Comparison of ENCODE assay signal across 23 cellular contexts in genomic region chr2:240793313-240794177, GRCh38. TPM values are rescaled to one million over a fixed set of nuclear protein-coding genes. Genes with fewer than 3 reads are reported as not detected.
DNase-seq lines count a peak whose midpoint lies in the region; ATAC-seq and TF ChIP-seq lines count a peak whose summit lies in the region.
"Had no signal": no experiment of that assay in that cellular context is flagged by ENCODE, and none has a peak within 500 bp of the region (broad histone marks: within the 10 kb centered on the region; RNA-seq: fewer than 3 reads in every experiment).

No MANE protein-coding gene starts in this region.

- no peak overlapping the region for H3K27ac Mint-ChIP-seq in activated T-cell treated with anti-CD3 and anti-CD28 coated beads, Interleukin-2, amount 50 U/mL, for 72 hours
- H3K27ac Mint-ChIP-seq: activated CD4-positive, alpha-beta memory T cell treated with anti-CD3 and anti-CD28 coated beads for 36 hours; activated naive CD4-positive, alpha-beta T cell treated with anti-CD3 and anti-CD28 coated beads, Interleukin-2, amount 50 U/mL, for 72 hours had no signal

- no peak for TF ChIP-seq EP300 in ovary (IDR thresholded peaks at IDR 0.05)

- H3K4me1 Mint-ChIP-seq in activated T-cell treated with anti-CD3 and anti-CD28 coated beads, Interleukin-2, amount 50 U/mL, for 72 hours (ENCODE audit: low read depth), result no peaks in the 10 kb centered on the region
- H3K4me1 Mint-ChIP-seq: naive B cell had no signal

- H3K36me3 Mint-ChIP-seq in activated T-cell treated with anti-CD3 and anti-CD28 coated beads, Interleukin-2, amount 50 U/mL, for 72 hours (ENCODE audit: insufficient read depth in 2 of 2), result no peaks in the 10 kb centered on the region
- H3K36me3 Mint-ChIP-seq: activated CD4-positive, alpha-beta memory T cell treated with anti-CD3 and anti-CD28 coated beads for 36 hours; activated naive CD4-positive, alpha-beta T cell treated with anti-CD3 and anti-CD28 coated beads, Interleukin-2, amount 50 U/mL, for 72 hours; naive B cell had no signal

- no peaks in the 10 kb centered on the region for H3K9me3 Mint-ChIP-seq in activated T-cell treated with anti-CD3 and anti-CD28 coated beads, Interleukin-2, amount 50 U/mL, for 72 hours
- H3K9me3 Mint-ChIP-seq: activated CD4-positive, alpha-beta memory T cell treated with anti-CD3 and anti-CD28 coated beads for 36 hours; activated naive CD4-positive, alpha-beta T cell treated with anti-CD3 and anti-CD28 coated beads, Interleukin-2, amount 50 U/mL, for 72 hours; naive B cell had no signal

- H3K27me3 Mint-ChIP-seq in activated T-cell treated with anti-CD3 and anti-CD28 coated beads, Interleukin-2, amount 50 U/mL, for 72 hours (ENCODE audit: low read depth), result peaks cover 7% of the 10 kb centered on the region

- H3K36me3 ChIP-seq in BE2C (peaks cover 5% of the 10 kb centered on the region), ovary (no peaks in the 10 kb centered on the region)
- H3K36me3 ChIP-seq: gastroesophageal sphincter had no signal

- H3K4me3 ChIP-seq in BE2C (ENCODE audit: low read depth, low read length) (no peak overlapping the region), ovary (no peak overlapping the region)
- H3K4me3 ChIP-seq: gastroesophageal sphincter had no signal

- H3K4me1 ChIP-seq in BE2C (no peaks in the 10 kb centered on the region), ovary (ENCODE audit: insufficient read depth) (no peaks in the 10 kb centered on the region)
- H3K4me1 ChIP-seq: gastroesophageal sphincter had no signal

- no peak overlapping the region for H3K4me3 Mint-ChIP-seq in activated T-cell treated with anti-CD3 and anti-CD28 coated beads, Interleukin-2, amount 50 U/mL, for 72 hours
- H3K4me3 Mint-ChIP-seq: activated CD4-positive, alpha-beta memory T cell treated with anti-CD3 and anti-CD28 coated beads for 36 hours had no signal

- H3K27ac ChIP-seq in layer of hippocampus (ENCODE audit: low read depth, low read length) (peak overlapping the region; percentile 42), ovary (no peak overlapping the region)
- H3K27ac ChIP-seq: gastroesophageal sphincter, RWPE1, WERI-Rb-1 had no signal

- H3K9me3 ChIP-seq in BE2C (no peaks in the 10 kb centered on the region), ovary (no peaks in the 10 kb centered on the region)
- H3K9me3 ChIP-seq: gastroesophageal sphincter had no signal

- TF ChIP-seq POLR2A in ovary (IDR thresholded peaks at IDR 0.05), result no peak

- WGBS in ovary, 3 donors, result 88 to 91% (median 89%) methylated on average over 17 to 21 of the region's 21 CpGs

- intact Hi-C loops in ovary (cut with DNase I), result no loop called here

- no peak for ATAC-seq in activated T-cell treated with anti-CD3 and anti-CD28 coated beads, Interleukin-2, amount 50 U/mL, for 72 hours (replicated peaks in 1 of 2)
- ATAC-seq: activated naive CD4-positive, alpha-beta T cell treated with anti-CD3 and anti-CD28 coated beads, Interleukin-2, amount 50 U/mL, for 72 hours; esophagus mucosa; gastroesophageal sphincter had no signal

- H3K27me3 ChIP-seq in BE2C (no peaks in the 10 kb centered on the region), layer of hippocampus (ENCODE audit: control insufficient read depth, insufficient read depth, low read length) (no peaks in the 10 kb centered on the region), ovary (no peaks in the 10 kb centered on the region)

- no peak for TF ChIP-seq CTCF in BE2C (IDR thresholded peaks at IDR 0.05; ENCODE audit: low read depth, low read length)
- no peak for TF ChIP-seq CTCF in ovary (IDR thresholded peaks at IDR 0.05)

- DNase-seq in BE2C (peak; percentile 4), ELF-1 (ENCODE audit: low read depth, low spot score) (peak; percentile 32), ovary (peak in 3 of 5 donors; percentile 7 to 33 (median 21)), DMS153 treated with DMSO at 0.1 percent for 48 hours (lab: John Stamatoyannopoulos, UW; ENCODE audit: unreplicated experiment) (no peak), NCI-H2081 (lab: John Stamatoyannopoulos, UW) (no peak)
- DNase-seq in activated T-cell treated with anti-CD3 and anti-CD28 coated beads, Interleukin-2, amount 50 U/mL, for 72 hours, result no peak
- DNase-seq: activated CD4-positive, alpha-beta memory T cell treated with anti-CD3 and anti-CD28 coated beads for 36 hours; activated T-cell treated with anti-CD3 and anti-CD28 coated beads, Interleukin-2, amount 50 U/mL, for 1 hour; DND-41; effector memory CD4-positive, alpha-beta T cell; islet precursor cell; Karpas-422; mesenchymal stem cell; naive B cell; NCI-H187; stimulated activated CD4-positive, alpha-beta T cell treated with anti-CD3 and anti-CD28 coated beads, Interleukin-2, amount 100 ng/mL, for 48 hours; stimulated activated naive CD4-positive, alpha-beta T cell; WERI-Rb-1 had no signal

RNA-seq across cellular contexts. Expression of gene KIF1A, which starts 26.5 kb away (rescaled TPM):
- polyA plus RNA-seq in BE2C (2012; ENCODE audit: insufficient read depth, insufficient read length, low read depth), result 158 TPM
- 1 to 10 TPM in 6 of 7 donors, under 1 TPM in 1; 0.48 to 4.4 (median 1.7) TPM for total RNA-seq in ovary
- under 1 TPM; 0.85 to 0.93 TPM for polyA plus RNA-seq in ovary
- total RNA-seq in activated T-cell treated with anti-CD3 and anti-CD28 coated beads, Interleukin-2, amount 50 U/mL, for 72 hours, result 10 to 100 TPM; 28.8 to 30.1 TPM

Comparison
In these comparisons a context has a peak if more than half of its experiments do, and no peak if none do; other contexts are left out.
1. DNase-seq: peak in BE2C (single experiment), ELF-1 (single experiment) and ovary (3 of 5); none in activated T-cell treated with anti-CD3 and anti-CD28 coated beads, Interleukin-2, amount 50 U/mL, for 72 hours (0 of 2), DMS153 treated with DMSO at 0.1 percent for 48 hours (single experiment) and NCI-H2081 (0 of 2).
2. RNA of gene KIF1A, which starts 26.5 kb away (total RNA-seq): 28.8 to 30.1 TPM in activated T-cell treated with anti-CD3 and anti-CD28 coated beads, Interleukin-2, amount 50 U/mL, for 72 hours; 0.48 to 4.4 TPM in ovary; every median in the first group is over 4 times any median in the second.